10 cellular contexts compared by ENCODE assay signal in the genomic region with DNA sequence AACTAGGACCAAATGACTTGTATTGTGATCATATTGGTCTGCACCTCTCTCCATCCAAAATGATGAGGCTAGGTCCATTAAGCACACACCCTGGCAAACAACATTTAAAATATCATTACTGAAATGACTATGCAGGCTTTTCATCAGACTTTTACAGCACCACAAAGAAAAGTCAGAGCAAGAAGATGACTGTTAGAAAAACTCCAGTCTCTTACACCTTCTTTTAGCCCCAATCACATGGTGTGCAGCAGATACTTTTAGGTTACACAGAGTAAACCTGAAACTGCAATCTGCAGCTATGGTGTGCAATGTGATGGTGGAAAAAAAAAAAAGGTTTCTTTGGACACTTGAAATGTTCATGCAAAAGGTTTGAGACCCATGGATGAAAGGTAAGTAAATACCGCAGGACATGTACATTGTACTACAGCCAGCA. TPM values are rescaled to one million over a fixed set of nuclear protein-coding genes. Genes with fewer than 3 reads are reported as not detected.
DNase-seq lines count a peak whose midpoint lies in the region; ATAC-seq lines count a peak whose summit lies in the region.
"Had no signal": no experiment of that assay in that cellular context is flagged by ENCODE, and none has a peak within 500 bp of the region (broad histone marks: within the 10 kb centered on the region; RNA-seq: fewer than 3 reads in every experiment).

No MANE protein-coding gene starts in this region.

- peak; percentile 80 for ATAC-seq in HG02623 (IDR thresholded peaks at IDR 0.05; ENCODE audit: unreplicated experiment)
- ATAC-seq: Panc1 had no signal

- H3K27me3 Mint-ChIP-seq in IgD-negative memory B cell, result no peaks in the 10 kb centered on the region
- H3K27me3 Mint-ChIP-seq in stimulated activated naive CD8-positive, alpha-beta T cell treated with anti-CD3 and anti-CD28 coated beads, Interleukin-15, Interleukin-2, amounts not matched to agents 100 ng/mL and 50 ng/mL, for 24 hours, result no peaks in the 10 kb centered on the region

- peak overlapping the region in 2 of 3 donors; percentile 71 to 84 for H3K27ac Mint-ChIP-seq in IgD-negative memory B cell
- H3K27ac Mint-ChIP-seq in stimulated activated naive CD8-positive, alpha-beta T cell treated with anti-CD3 and anti-CD28 coated beads, Interleukin-15, Interleukin-2, amounts not matched to agents 100 ng/mL and 50 ng/mL, for 24 hours, result peak overlapping the region; percentile 74

- H3K36me3 Mint-ChIP-seq in IgD-negative memory B cell, result no peaks in the 10 kb centered on the region
- H3K36me3 Mint-ChIP-seq in stimulated activated naive CD8-positive, alpha-beta T cell treated with anti-CD3 and anti-CD28 coated beads, Interleukin-15, Interleukin-2, amounts not matched to agents 100 ng/mL and 50 ng/mL, for 24 hours (ENCODE audit: low read depth), result no peaks in the 10 kb centered on the region

- H3K4me3 Mint-ChIP-seq in IgD-negative memory B cell, result peak overlapping the region; percentile 21 to 81 (median 72)
- peak overlapping the region; percentile 41 for H3K4me3 Mint-ChIP-seq in stimulated activated naive CD8-positive, alpha-beta T cell treated with anti-CD3 and anti-CD28 coated beads, Interleukin-15, Interleukin-2, amounts not matched to agents 100 ng/mL and 50 ng/mL, for 24 hours

- no peaks in the 10 kb centered on the region for H3K9me3 Mint-ChIP-seq in IgD-negative memory B cell
- H3K9me3 Mint-ChIP-seq in stimulated activated naive CD8-positive, alpha-beta T cell treated with anti-CD3 and anti-CD28 coated beads, Interleukin-15, Interleukin-2, amounts not matched to agents 100 ng/mL and 50 ng/mL, for 24 hours, result no peaks in the 10 kb centered on the region

- peaks cover 29 to 36% (median 31%) of the 10 kb centered on the region in 3 donors for H3K4me1 Mint-ChIP-seq in IgD-negative memory B cell
- H3K4me1 Mint-ChIP-seq in stimulated activated naive CD8-positive, alpha-beta T cell treated with anti-CD3 and anti-CD28 coated beads, Interleukin-15, Interleukin-2, amounts not matched to agents 100 ng/mL and 50 ng/mL, for 24 hours (ENCODE audit: low read depth), result peaks cover 69% of the 10 kb centered on the region

- peak; percentile 13 for DNase-seq in stimulated activated CD4-positive, alpha-beta T cell treated with anti-CD3 and anti-CD28 coated beads, Interleukin-15, amount 100 ng/mL, for 24 hours
- DNase-seq in stimulated activated CD4-positive, alpha-beta T cell treated with anti-CD3 and anti-CD28 coated beads, Interleukin-2, amount 100 ng/mL, for 24 hours, result no peak
- no peak for DNase-seq in DMS153 (lab: John Stamatoyannopoulos, UW)
- no peak for DNase-seq in NCI-H446 treated with DMSO at 0.1 percent for 48 hours (lab: John Stamatoyannopoulos, UW)
- DNase-seq in effector CD8-positive, alpha-beta T cell (lab: John Stamatoyannopoulos, UW), result no peak
- DNase-seq: Caco-2 had no signal

RNA-seq across cellular contexts. Expression of a gene that starts 5.4 kb away (rescaled TPM):
- 5.4 TPM for polyA plus RNA-seq in IgD-negative memory B cell

RNA-seq across cellular contexts. Expression of a gene that starts 39.5 kb away (rescaled TPM):
- polyA plus RNA-seq in IgD-negative memory B cell, result 12.3 TPM
